ENCODE assay signal across 32 cellular contexts in the genomic region with DNA sequence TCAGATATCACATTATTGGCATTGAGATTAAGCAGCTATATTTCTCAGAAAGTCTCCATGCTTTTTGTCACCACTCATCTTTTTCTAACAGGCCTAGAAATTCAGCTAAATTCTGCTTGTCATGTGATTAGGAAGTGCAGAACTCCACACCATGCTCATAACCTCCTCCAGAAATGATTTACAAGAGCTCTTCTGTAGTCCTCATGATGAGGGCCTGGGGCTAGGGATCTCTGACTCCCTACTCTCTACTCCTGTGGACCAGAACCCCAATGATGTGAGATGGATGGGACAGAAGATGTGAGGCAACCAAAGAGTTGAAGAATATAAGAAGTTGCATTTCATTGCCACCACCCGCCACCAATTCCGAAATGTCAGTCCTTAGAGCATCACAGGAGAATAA.
"Had no signal": no experiment of that assay in that cellular context is flagged by ENCODE, and none has a peak within 500 bp of the region (broad histone marks: within the 10 kb centered on the region; RNA-seq: fewer than 3 reads in every experiment).

No MANE protein-coding gene starts in this region.

- H3K4me3 ChIP-seq: adrenal gland, body of pancreas, breast epithelium, cardiac muscle cell, colonic mucosa, esophagus muscularis mucosa, gastroesophageal sphincter, heart right ventricle had no signal

- H3K36me3 ChIP-seq: adrenal gland, breast epithelium, cardiac muscle cell, colonic mucosa, esophagus muscularis mucosa, gastroesophageal sphincter, heart right ventricle had no signal

- ATAC-seq: activated CD4-positive, alpha-beta T cell treated with anti-CD3 and anti-CD28 coated beads for 36 hours; activated CD8-positive, alpha-beta memory T cell treated with anti-CD3 and anti-CD28 coated beads, Interleukin-2, amount 10 ng/mL, durations not matched to agents 7 days and 5 days; activated CD8-positive, alpha-beta T cell treated with anti-CD3 and anti-CD28 coated beads, Interleukin-2, amount 10 ng/mL, durations not matched to agents 7 days and 5 days; activated naive CD8-positive, alpha-beta T cell treated with anti-CD3 and anti-CD28 coated beads, Interleukin-2, amount 50 U/mL, for 24 hours; body of pancreas; foreskin keratinocyte; gastroesophageal sphincter; heart right ventricle had no signal

- H3K4me1 Mint-ChIP-seq: activated CD8-positive, alpha-beta memory T cell treated with anti-CD3 and anti-CD28 coated beads, Interleukin-2, amount 10 ng/mL, durations not matched to agents 7 days and 5 days; activated naive CD8-positive, alpha-beta T cell treated with anti-CD3 and anti-CD28 coated beads for 36 hours; activated naive CD8-positive, alpha-beta T cell treated with anti-CD3 and anti-CD28 coated beads, Interleukin-2, amount 50 U/mL, for 24 hours had no signal

- H3K9me3 ChIP-seq: adrenal gland, body of pancreas, breast epithelium, colonic mucosa, esophagus muscularis mucosa, gastroesophageal sphincter, heart right ventricle had no signal

- H3K9me3 Mint-ChIP-seq: activated CD4-positive, alpha-beta T cell treated with anti-CD3 and anti-CD28 coated beads, Interleukin-2, amount 10 ng/mL, durations not matched to agents 24 days and 14 days; activated naive CD4-positive, alpha-beta T cell treated with anti-CD3 and anti-CD28 coated beads for 36 hours; activated naive CD4-positive, alpha-beta T cell treated with anti-CD3 and anti-CD28 coated beads, Interleukin-2, amount 50 U/mL, for 24 hours; activated naive CD8-positive, alpha-beta T cell treated with anti-CD3 and anti-CD28 coated beads for 36 hours; activated naive CD8-positive, alpha-beta T cell treated with anti-CD3 and anti-CD28 coated beads, Interleukin-2, amount 50 U/mL, for 24 hours; activated T-helper 1 cell treated with anti-CD3 and anti-CD28 coated beads, Interleukin-12 subunit alpha, Interleukin-12 subunit beta, Interleukin-2, Interleukin-4 antibody, amounts not matched to agents 30 ng/mL and 10 ng/mL and 1 ng/mL, durations not matched to agents 14 hours and 24 hours and 36 hours; activated T-helper 2 cell treated with anti-CD3 and anti-CD28 coated beads, Interferon-gamma antibody, Interleukin-2, Interleukin-4, amounts not matched to agents 10 μg/mL and 5 μg/mL and 100 μg/mL, durations not matched to agents 14 hours and 24 hours and 36 hours had no signal

- DNase-seq: activated CD4-positive, alpha-beta memory T cell treated with anti-CD3 and anti-CD28 coated beads for 36 hours; activated CD4-positive, alpha-beta T cell treated with anti-CD3 and anti-CD28 coated beads for 36 hours; activated CD4-positive, alpha-beta T cell treated with anti-CD3 and anti-CD28 coated beads, Interleukin-2, amount 10 ng/mL, durations not matched to agents 24 days and 14 days; activated CD4-positive, CD25-positive, alpha-beta regulatory T cell; activated CD4-positive, CD25-positive, alpha-beta regulatory T cell treated with anti-CD3 and anti-CD28 coated beads, Interleukin-2, amount 50 U/mL, for 72 hours; activated CD8-positive, alpha-beta memory T cell treated with anti-CD3 and anti-CD28 coated beads, Interleukin-2, amount 10 ng/mL, durations not matched to agents 7 days and 5 days; activated CD8-positive, alpha-beta memory T cell treated with anti-CD3 and anti-CD28 coated beads, Interleukin-2, amount 50 U/mL, for 4 hours; activated CD8-positive, alpha-beta T cell treated with anti-CD3 and anti-CD28 coated beads, Interleukin-2, amount 10 ng/mL, durations not matched to agents 7 days and 5 days; activated effector memory CD4-positive, alpha-beta T cell treated with anti-CD3 and anti-CD28 coated beads, Interleukin-2, amount 50 U/mL, for 16 hours; activated naive CD4-positive, alpha-beta T cell treated with anti-CD3 and anti-CD28 coated beads for 36 hours; activated naive CD8-positive, alpha-beta T cell treated with anti-CD3 and anti-CD28 coated beads for 36 hours; activated naive CD8-positive, alpha-beta T cell treated with anti-CD3 and anti-CD28 coated beads, Interleukin-2, amount 50 U/mL, for 24 hours; activated T-cell treated with anti-CD3 and anti-CD28 coated beads, Interleukin-2, amount 50 U/mL, for 1 hour; activated T-cell treated with anti-CD3 and anti-CD28 coated beads, Interleukin-2, amount 50 U/mL, for 48 hours; adrenal gland; aorta; body of pancreas; central memory CD4-positive, alpha-beta T cell; cerebellar nuclear complex; colonic mucosa; effector CD8-positive, alpha-beta T cell; erythroblast; foreskin keratinocyte; heart right ventricle; T-helper 2 cell had no signal

- H3K36me3 Mint-ChIP-seq: activated CD4-positive, alpha-beta memory T cell treated with anti-CD3 and anti-CD28 coated beads for 36 hours; activated naive CD4-positive, alpha-beta T cell treated with anti-CD3 and anti-CD28 coated beads, Interleukin-2, amount 50 U/mL, for 24 hours; activated naive CD8-positive, alpha-beta T cell treated with anti-CD3 and anti-CD28 coated beads for 36 hours had no signal

- H3K27me3 Mint-ChIP-seq: activated CD4-positive, alpha-beta memory T cell treated with anti-CD3 and anti-CD28 coated beads for 36 hours; activated CD4-positive, alpha-beta T cell treated with anti-CD3 and anti-CD28 coated beads for 36 hours; activated CD8-positive, alpha-beta memory T cell treated with anti-CD3 and anti-CD28 coated beads, Interleukin-2, amount 10 ng/mL, durations not matched to agents 7 days and 5 days; activated naive CD4-positive, alpha-beta T cell treated with anti-CD3 and anti-CD28 coated beads, Interleukin-2, amount 50 U/mL, for 24 hours; activated naive CD8-positive, alpha-beta T cell treated with anti-CD3 and anti-CD28 coated beads for 36 hours; activated naive CD8-positive, alpha-beta T cell treated with anti-CD3 and anti-CD28 coated beads, Interleukin-2, amount 50 U/mL, for 24 hours had no signal

- H3K27ac ChIP-seq: adrenal gland, body of pancreas, breast epithelium, cardiac muscle cell, colonic mucosa, esophagus muscularis mucosa, foreskin keratinocyte, gastroesophageal sphincter, heart right ventricle had no signal

- H3K27ac Mint-ChIP-seq: activated CD4-positive, alpha-beta memory T cell treated with anti-CD3 and anti-CD28 coated beads for 36 hours; activated CD4-positive, alpha-beta T cell treated with anti-CD3 and anti-CD28 coated beads for 36 hours; activated CD4-positive, alpha-beta T cell treated with anti-CD3 and anti-CD28 coated beads, Interleukin-2, amount 10 ng/mL, durations not matched to agents 24 days and 14 days; activated CD8-positive, alpha-beta memory T cell treated with anti-CD3 and anti-CD28 coated beads, Interleukin-2, amount 10 ng/mL, durations not matched to agents 7 days and 5 days; activated CD8-positive, alpha-beta T cell treated with anti-CD3 and anti-CD28 coated beads, Interleukin-2, amount 10 ng/mL, durations not matched to agents 7 days and 5 days; activated naive CD4-positive, alpha-beta T cell treated with anti-CD3 and anti-CD28 coated beads for 36 hours; activated naive CD4-positive, alpha-beta T cell treated with anti-CD3 and anti-CD28 coated beads, Interleukin-2, amount 50 U/mL, for 24 hours; activated naive CD8-positive, alpha-beta T cell treated with anti-CD3 and anti-CD28 coated beads for 36 hours; activated naive CD8-positive, alpha-beta T cell treated with anti-CD3 and anti-CD28 coated beads, Interleukin-2, amount 50 U/mL, for 24 hours; activated T-helper 1 cell treated with anti-CD3 and anti-CD28 coated beads, Interleukin-12 subunit alpha, Interleukin-12 subunit beta, Interleukin-2, Interleukin-4 antibody, amounts not matched to agents 30 ng/mL and 10 ng/mL and 1 ng/mL, durations not matched to agents 14 hours and 24 hours and 36 hours; activated T-helper 2 cell treated with anti-CD3 and anti-CD28 coated beads, Interferon-gamma antibody, Interleukin-2, Interleukin-4, amounts not matched to agents 10 μg/mL and 5 μg/mL and 100 μg/mL, durations not matched to agents 14 hours and 24 hours and 36 hours had no signal

- H3K4me3 Mint-ChIP-seq: activated CD4-positive, alpha-beta memory T cell treated with anti-CD3 and anti-CD28 coated beads for 36 hours; activated CD4-positive, alpha-beta T cell treated with anti-CD3 and anti-CD28 coated beads for 36 hours; activated CD4-positive, alpha-beta T cell treated with anti-CD3 and anti-CD28 coated beads, Interleukin-2, amount 10 ng/mL, durations not matched to agents 24 days and 14 days; activated CD8-positive, alpha-beta memory T cell treated with anti-CD3 and anti-CD28 coated beads, Interleukin-2, amount 10 ng/mL, durations not matched to agents 7 days and 5 days; activated CD8-positive, alpha-beta T cell treated with anti-CD3 and anti-CD28 coated beads, Interleukin-2, amount 10 ng/mL, durations not matched to agents 7 days and 5 days; activated naive CD4-positive, alpha-beta T cell treated with anti-CD3 and anti-CD28 coated beads for 36 hours; activated naive CD4-positive, alpha-beta T cell treated with anti-CD3 and anti-CD28 coated beads, Interleukin-2, amount 50 U/mL, for 24 hours; activated naive CD8-positive, alpha-beta T cell treated with anti-CD3 and anti-CD28 coated beads for 36 hours; activated naive CD8-positive, alpha-beta T cell treated with anti-CD3 and anti-CD28 coated beads, Interleukin-2, amount 50 U/mL, for 24 hours; activated T-helper 1 cell treated with anti-CD3 and anti-CD28 coated beads, Interleukin-12 subunit alpha, Interleukin-12 subunit beta, Interleukin-2, Interleukin-4 antibody, amounts not matched to agents 30 ng/mL and 10 ng/mL and 1 ng/mL, durations not matched to agents 14 hours and 24 hours and 36 hours had no signal
